ENCODE assay signal across 11 cellular contexts in genomic region chr12:12387521-12387920, GRCh38. TPM values are rescaled to one million over a fixed set of nuclear protein-coding genes. Genes with fewer than 3 reads are reported as not detected.
DNase-seq lines count a peak whose midpoint lies in the region; ATAC-seq lines count a peak whose summit lies in the region.
"Had no signal": no experiment of that assay in that cellular context is flagged by ENCODE, and none has a peak within 500 bp of the region (broad histone marks: within the 10 kb centered on the region; RNA-seq: fewer than 3 reads in every experiment).

No MANE protein-coding gene starts in this region.

- CTCF ChIA-PET in activated CD4-positive, alpha-beta T cell treated with anti-CD3 and anti-CD28 coated beads for 36 hours (lab: Charles Lee), result interaction anchor here (1.1 to 1.3 kb wide), 2 partner anchors 10 to 11 kb away, joined by 3 to 5 read pairs; no protein-coding TSS in a partner anchor
- CTCF ChIA-PET in naive thymus-derived CD4-positive, alpha-beta T cell (lab: Charles Lee), result interaction anchor here (0.8 to 1.1 kb wide), 2 partner anchors 141 to 177 kb away, joined by 3 to 4 read pairs; no protein-coding TSS in a partner anchor

- no peak overlapping the region for H3K27ac ChIP-seq in naive thymus-derived CD4-positive, alpha-beta T cell (ENCODE audit: low read depth, low read length)
- H3K27ac ChIP-seq: upper lobe of left lung had no signal

- POLR2A ChIA-PET in activated CD4-positive, alpha-beta T cell treated with anti-CD3 and anti-CD28 coated beads for 36 hours (lab: Charles Lee), result no interaction called here
- POLR2A ChIA-PET in naive thymus-derived CD4-positive, alpha-beta T cell (lab: Charles Lee), result interaction anchor here (1.3 kb wide), 1 partner anchor 318 kb away, joined by 6 read pairs; no protein-coding TSS in a partner anchor

- H3K4me1 ChIP-seq in naive thymus-derived CD4-positive, alpha-beta T cell (ENCODE audit: control insufficient read depth in 2 of 2, insufficient read depth in 2 of 2, low read length in 2 of 2), result peaks cover 9 to 39% of the 10 kb centered on the region in 2 donors

- no peak overlapping the region for H3K4me3 Mint-ChIP-seq in activated CD4-positive, alpha-beta T cell treated with anti-CD3 and anti-CD28 coated beads for 36 hours
- peak overlapping the region; percentile 42 for H3K4me3 Mint-ChIP-seq in central memory CD8-positive, alpha-beta T cell
- H3K4me3 Mint-ChIP-seq in naive thymus-derived CD4-positive, alpha-beta T cell, result peak overlapping the region in 1 of 10 donors; percentile 65

- no peaks in the 10 kb centered on the region for H3K27me3 Mint-ChIP-seq in activated CD4-positive, alpha-beta T cell treated with anti-CD3 and anti-CD28 coated beads for 36 hours
- H3K27me3 Mint-ChIP-seq in central memory CD8-positive, alpha-beta T cell, result no peaks in the 10 kb centered on the region
- H3K27me3 Mint-ChIP-seq in naive thymus-derived CD4-positive, alpha-beta T cell, result no peaks in the 10 kb centered on the region

- H3K27ac Mint-ChIP-seq in activated CD4-positive, alpha-beta T cell treated with anti-CD3 and anti-CD28 coated beads for 36 hours, result peak overlapping the region; percentile 79
- peak overlapping the region; percentile 95 for H3K27ac Mint-ChIP-seq in central memory CD8-positive, alpha-beta T cell (ENCODE audit: low read depth)
- peak overlapping the region in 5 of 9 donors; percentile 33 to 78 (median 46) for H3K27ac Mint-ChIP-seq in naive thymus-derived CD4-positive, alpha-beta T cell

- intact Hi-C loops in activated CD4-positive, alpha-beta T cell treated with anti-CD3 and anti-CD28 coated beads for 36 hours (cut with DNase I, micrococcal nuclease), result loop anchor here in 1 of 2 experiments (10.0 kb wide), 1 partner anchor 47 kb away; no protein-coding TSS in a partner anchor
- intact Hi-C loops in naive thymus-derived CD4-positive, alpha-beta T cell (cut with micrococcal nuclease), result no loop called here

- no peak for DNase-seq in activated CD4-positive, alpha-beta T cell treated with anti-CD3 and anti-CD28 coated beads for 36 hours
- DNase-seq in activated CD4-positive, alpha-beta T cell treated with anti-CD3 and anti-CD28 coated beads, Interleukin-2, amount 50 U/mL, for 48 hours, result no peak
- DNase-seq in NCI-H226 (peak; percentile 40), H4 (ENCODE audit: low spot score) (no peak), COLO829 (ENCODE audit: low spot score) (no peak)
- no peak for DNase-seq in central memory CD8-positive, alpha-beta T cell (ENCODE audit: low spot score in 2 of 2)
- no peak for DNase-seq in naive thymus-derived CD4-positive, alpha-beta T cell
- DNase-seq: activated CD8-positive, alpha-beta memory T cell treated with anti-CD3 and anti-CD28 coated beads, Interleukin-2, amount 50 U/mL, for 4 hours; NCI-H2171; upper lobe of left lung had no signal

- no peak for ATAC-seq in activated CD4-positive, alpha-beta T cell treated with anti-CD3 and anti-CD28 coated beads for 36 hours
- ATAC-seq in central memory CD8-positive, alpha-beta T cell (replicated peaks; ENCODE audit: extremely low read depth, poor library complexity, severe bottlenecking), result no peak
- no peak for ATAC-seq in naive thymus-derived CD4-positive, alpha-beta T cell
- no peak for ATAC-seq in GM18868 (IDR thresholded peaks at IDR 0.05; ENCODE audit: unreplicated experiment)

- no peaks in the 10 kb centered on the region for H3K9me3 Mint-ChIP-seq in activated CD4-positive, alpha-beta T cell treated with anti-CD3 and anti-CD28 coated beads for 36 hours (ENCODE audit: low read depth)
- no peaks in the 10 kb centered on the region for H3K9me3 Mint-ChIP-seq in central memory CD8-positive, alpha-beta T cell
- peaks cover 0 to 3% (median 0%) of the 10 kb centered on the region in 11 donors for H3K9me3 Mint-ChIP-seq in naive thymus-derived CD4-positive, alpha-beta T cell

- no peaks in the 10 kb centered on the region for H3K27me3 ChIP-seq in naive thymus-derived CD4-positive, alpha-beta T cell (ENCODE audit: control insufficient read depth in 2 of 2, insufficient read depth in 2 of 2, low read length in 2 of 2)
- H3K27me3 ChIP-seq: upper lobe of left lung had no signal

- no peak overlapping the region for H3K4me3 ChIP-seq in naive thymus-derived CD4-positive, alpha-beta T cell (ENCODE audit: low read length)
- H3K4me3 ChIP-seq: upper lobe of left lung had no signal

- peaks cover 48% of the 10 kb centered on the region for H3K36me3 Mint-ChIP-seq in activated CD4-positive, alpha-beta T cell treated with anti-CD3 and anti-CD28 coated beads for 36 hours (ENCODE audit: low read depth)
- H3K36me3 Mint-ChIP-seq in central memory CD8-positive, alpha-beta T cell (ENCODE audit: insufficient read depth), result peaks cover 22% of the 10 kb centered on the region
- peaks cover 0 to 53% (median 36%) of the 10 kb centered on the region in 5 donors for H3K36me3 Mint-ChIP-seq in naive thymus-derived CD4-positive, alpha-beta T cell

- peaks cover 0 to 4% (median 0%) of the 10 kb centered on the region in 3 experiments for H3K36me3 ChIP-seq in naive thymus-derived CD4-positive, alpha-beta T cell (ENCODE audit: control insufficient read depth in 2 of 3, insufficient read depth in 3 of 3, low read length in 3 of 3)

- no peaks in the 10 kb centered on the region for H3K9me3 ChIP-seq in naive thymus-derived CD4-positive, alpha-beta T cell (ENCODE audit: control insufficient read depth in 2 of 3, low read length in 3 of 3)
- H3K9me3 ChIP-seq: upper lobe of left lung had no signal

- H3K4me1 Mint-ChIP-seq in activated CD4-positive, alpha-beta T cell treated with anti-CD3 and anti-CD28 coated beads for 36 hours, result peaks cover 30% of the 10 kb centered on the region
- H3K4me1 Mint-ChIP-seq in central memory CD8-positive, alpha-beta T cell, result peaks cover 48% of the 10 kb centered on the region
- peaks cover 11 to 48% (median 32%) of the 10 kb centered on the region in 7 donors for H3K4me1 Mint-ChIP-seq in naive thymus-derived CD4-positive, alpha-beta T cell

RNA-seq across cellular contexts. Expression of gene BORCS5, which starts 30.6 kb away (rescaled TPM):
- 10 to 100 TPM; 41.8 to 45.0 TPM for total RNA-seq in activated CD4-positive, alpha-beta T cell treated with anti-CD3 and anti-CD28 coated beads for 36 hours
- total RNA-seq in naive thymus-derived CD4-positive, alpha-beta T cell, result 10 to 100 TPM; 15.3 to 28.2 (median 22.1) TPM
- 10 to 100 TPM in 1 of 2 donors, 1 to 10 TPM in 1; 8.4 to 15.6 TPM for polyA plus RNA-seq in naive thymus-derived CD4-positive, alpha-beta T cell
- total RNA-seq in H4 (2014; rRNA removed; shearing (Covaris generic)), result 8.1 and 9.8 TPM in 2 replicates

RNA-seq across cellular contexts. Expression of gene MANSC1, which starts 37.5 kb away (rescaled TPM):
- 1 to 10 TPM; 2.2 to 2.5 TPM for total RNA-seq in activated CD4-positive, alpha-beta T cell treated with anti-CD3 and anti-CD28 coated beads for 36 hours
- 1 to 10 TPM in 1 of 5 experiments, under 1 TPM in 4; 0.60 to 1.3 (median 0.94) TPM for total RNA-seq in naive thymus-derived CD4-positive, alpha-beta T cell
- 1 to 10 TPM; 4.2 TPM for polyA plus RNA-seq in naive thymus-derived CD4-positive, alpha-beta T cell
- total RNA-seq in H4 (2014; rRNA removed; shearing (Covaris generic)), result 0.39 and 0.52 TPM in 2 replicates
